In the genomic region with DNA sequence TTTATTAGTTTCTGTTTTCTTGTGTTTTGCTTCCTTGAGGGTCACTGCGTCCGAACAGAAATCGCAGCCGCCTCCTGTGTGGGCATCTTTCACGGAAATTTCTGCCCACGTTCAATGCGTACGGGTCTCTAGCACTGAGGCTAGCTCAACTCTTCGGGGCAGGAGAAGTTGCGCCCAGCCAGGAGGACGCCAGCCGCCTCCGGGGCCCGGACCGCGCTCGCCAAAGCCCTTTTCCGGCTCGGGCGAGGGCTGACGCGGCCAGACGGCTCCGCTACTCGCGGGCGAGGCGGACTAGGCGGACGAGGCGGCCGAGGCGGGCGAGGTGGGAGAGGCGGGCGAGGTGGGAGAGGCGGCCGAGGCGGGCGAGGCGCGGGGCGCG, we compare ENCODE assay signal across 10 cellular contexts. TPM values are rescaled to one million over a fixed set of nuclear protein-coding genes. Genes with fewer than 3 reads are reported as not detected.
DNase-seq lines count a peak whose midpoint lies in the region; ATAC-seq and TF ChIP-seq lines count a peak whose summit lies in the region.
"Had no signal": no experiment of that assay in that cellular context is flagged by ENCODE, and none has a peak within 500 bp of the region (broad histone marks: within the 10 kb centered on the region; RNA-seq: fewer than 3 reads in every experiment).

No MANE protein-coding gene starts in this region.

- H3F3A ChIP-seq in neural progenitor cell (ENCODE audit: low read depth) = peaks cover 41% of the 10 kb centered on the region

- peak overlapping the region; percentile 81 for H3K4me3 Mint-ChIP-seq in neural progenitor cell

- in situ Hi-C loops in Panc1 (cut with HindIII; ENCODE audit: low pct_unique_long_range_greater_than_20kb, low sequenced_read_pairs) = no loop called here

- H3K9me3 Mint-ChIP-seq in neural progenitor cell = no peaks in the 10 kb centered on the region

- TF ChIP-seq CTCF in Panc1 (IDR thresholded peaks at IDR 0.05) (no peak), fibroblast of pulmonary artery (IDR thresholded peaks at IDR 0.05; ENCODE audit: low read length, missing control alignments) (no peak), neural progenitor cell (IDR thresholded peaks at IDR 0.05) (no peak), GM10248 (IDR thresholded peaks at IDR 0.05; ENCODE audit: control extremely low read depth, extremely low read depth, low read depth, missing control alignments) (no peak)

- no peak overlapping the region for H3K27ac Mint-ChIP-seq in neural progenitor cell

- peaks cover 1% of the 10 kb centered on the region for H3K36me3 Mint-ChIP-seq in neural progenitor cell

- CTCF ChIA-PET in Panc1 (lab: Charles Lee) = interaction anchor here (0.6 kb wide), 1 partner anchor 674 kb away, joined by 5 read pairs; no protein-coding TSS in a partner anchor
- CTCF ChIA-PET in GM10248 (lab: Yijun Ruan, JAX) = interaction anchor here (0.9 to 1.2 kb wide), 2 partner anchors 10 to 1074 kb away, joined by 3 read pairs; no protein-coding TSS in a partner anchor

- no peak overlapping the region for H3K9ac ChIP-seq in neural progenitor cell

- peaks cover 72% of the 10 kb centered on the region for H3K27me3 Mint-ChIP-seq in neural progenitor cell (ENCODE audit: insufficient read depth, low read depth)

- H3K27ac ChIP-seq in Panc1 (ENCODE audit: low read length) (no peak overlapping the region), neural progenitor cell (no peak overlapping the region)

- peak overlapping the region; percentile 73 for H3K4me2 ChIP-seq in neural progenitor cell

- H3K79me2 ChIP-seq in neural progenitor cell (ENCODE audit: low read depth) = no peaks in the 10 kb centered on the region

- peak overlapping the region; percentile 3 to 36; a peak in 3 of 4 replicates for H3K4me3 ChIP-seq in Panc1 (ENCODE audit: low read depth in 2 of 2, low read length in 2 of 2)
- peak overlapping the region; percentile 14 for H3K4me3 ChIP-seq in fibroblast of pulmonary artery (replicated peaks; ENCODE audit: low read depth, low read length)
- H3K4me3 ChIP-seq in neural progenitor cell = peak overlapping the region; percentile 39

- DNase-seq in D341Med (ENCODE audit: low spot score) (peak; percentile 51), Panc1 (ENCODE audit: low read depth, low spot score) (no peak), fibroblast of pulmonary artery (ENCODE audit: low read depth) (peak; percentile 1), neural progenitor cell (ENCODE audit: low spot score) (peak; percentile 77), RKO (ENCODE audit: low spot score) (no peak), GM10248 (ENCODE audit: extremely low spot score) (no peak)
- DNase-seq: NCI-H1105, SHP77 treated with DMSO at 0.1 percent for 48 hours had no signal

- H2AFZ ChIP-seq in neural progenitor cell (replicated peaks) = peak overlapping the region; percentile 80

- H3K36me3 ChIP-seq in Panc1 (ENCODE audit: control insufficient read depth, insufficient read depth, low read length) (no peaks in the 10 kb centered on the region), neural progenitor cell (no peaks in the 10 kb centered on the region)

- no TSS peak for BruUV-seq in Panc1 (replicated peaks; lab: Mats Ljungman, UMichigan)

- intact Hi-C loops in Panc1 (cut with micrococcal nuclease; ENCODE audit: unreplicated experiment) = loop anchor here (5.0 kb wide), 4 partner anchors 533 to 1203 kb away; no protein-coding TSS in a partner anchor

- peaks cover 47% of the 10 kb centered on the region for H4K20me1 ChIP-seq in neural progenitor cell (ENCODE audit: low read depth)

- H3K9me3 ChIP-seq in Panc1 (ENCODE audit: control insufficient read depth, insufficient read depth, low read depth, low read length) = no peaks in the 10 kb centered on the region
- H3K9me3 ChIP-seq in neural progenitor cell (ENCODE audit: low read depth) = no peaks in the 10 kb centered on the region

- POLR2A ChIA-PET in Panc1 (lab: Charles Lee) = no interaction called here
- POLR2A ChIA-PET in GM10248 (lab: Yijun Ruan, JAX) = interaction anchor here (0.6 kb wide), 2 partner anchors 1431 to 1602 kb away, joined by 3 read pairs; no protein-coding TSS in a partner anchor

- ATAC-seq in Panc1 (no peak), HG03108 (IDR thresholded peaks at IDR 0.05; ENCODE audit: unreplicated experiment) (no peak), HG03280 (IDR thresholded peaks at IDR 0.05; ENCODE audit: unreplicated experiment) (no peak)

- peaks cover 38% of the 10 kb centered on the region for H3K4me1 Mint-ChIP-seq in neural progenitor cell

- H3K27me3 ChIP-seq in Panc1 (ENCODE audit: control insufficient read depth, insufficient read depth, low read length) (peaks cover 32% of the 10 kb centered on the region), neural progenitor cell (peaks cover 100% of the 10 kb centered on the region)

- H3K4me1 ChIP-seq in Panc1 (ENCODE audit: control insufficient read depth, insufficient read depth, low read length) (no peaks in the 10 kb centered on the region), neural progenitor cell (peaks cover 42% of the 10 kb centered on the region)

RNA-seq across cellular contexts. Expression of a gene that starts 0.8 kb away (rescaled TPM):
- total RNA-seq in Panc1 (2021; ENCODE audit: unreplicated experiment) = not detected
- not detected for polyA plus RNA-seq in Panc1 (2012; ENCODE audit: insufficient read length)
- total RNA-seq in neural progenitor cell (ENCODE audit: low replicate concordance) = 0.15 TPM in 1 of 2 replicates, not detected in the other

Comparison
In these comparisons a context has a peak if more than half of its experiments do, and no peak if none do; other contexts are left out.
1. DNase-seq: peak in D341Med (single experiment), fibroblast of pulmonary artery (single experiment) and neural progenitor cell (single experiment); none in Panc1 (single experiment), RKO (single experiment) and GM10248 (single experiment).
2. Peak in every context shown above with its lines, with median percentiles within 50 percentile points of each other: H3K4me3 ChIP-seq.